8 cellular contexts compared by ENCODE assay signal in the genomic region with DNA sequence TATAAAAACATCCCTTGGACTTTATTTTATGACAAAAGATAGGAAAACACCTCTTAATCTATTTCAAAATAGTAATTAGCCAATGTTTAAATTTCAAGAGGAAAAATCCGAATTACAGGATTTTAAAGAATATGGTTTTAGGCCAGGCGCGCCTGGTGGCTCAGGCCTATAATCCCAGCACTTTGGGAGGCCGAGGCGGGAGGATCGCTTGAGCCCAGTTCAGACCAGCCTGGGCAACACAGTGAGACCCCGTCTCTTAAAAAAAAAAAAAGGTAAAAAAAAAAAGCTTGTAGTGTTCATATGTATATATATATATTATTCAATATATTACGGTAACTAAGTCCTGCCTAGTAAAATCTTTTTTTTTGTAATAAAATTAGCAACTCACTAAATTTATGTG. TPM values are rescaled to one million over a fixed set of nuclear protein-coding genes. Genes with fewer than 3 reads are reported as not detected.
DNase-seq lines count a peak whose midpoint lies in the region; ATAC-seq and TF ChIP-seq lines count a peak whose summit lies in the region.

No MANE protein-coding gene starts in this region.

- peaks cover 42% of the 10 kb centered on the region; the same call in 1 of the 2 replicates for H3K79me2 ChIP-seq in SU-DHL-6 (ENCODE audit: insufficient read depth, low read length)

- H3K4me3 ChIP-seq in SU-DHL-6 (ENCODE audit: insufficient read depth, low read length, poor library complexity, severe bottlenecking) (peak overlapping the region; percentile 73), esophagus muscularis mucosa (peak overlapping the region; percentile 81 to 99 (median 90)), mucosa of descending colon (no peak overlapping the region)

- peaks cover 22% of the 10 kb centered on the region for H3K4me1 ChIP-seq in ES-I3 (ENCODE audit: insufficient read depth, low read length)
- peaks cover 38 to 51% (median 40%) of the 10 kb centered on the region in 4 donors for H3K4me1 ChIP-seq in esophagus muscularis mucosa
- peaks cover 5% of the 10 kb centered on the region for H3K4me1 ChIP-seq in mucosa of descending colon (ENCODE audit: low read depth)

- H2AFZ ChIP-seq in SU-DHL-6 (ENCODE audit: low read depth, low read length, severe bottlenecking) = no peak overlapping the region

- H3K27ac ChIP-seq in SU-DHL-6 (ENCODE audit: low read depth, low read length) = no peak overlapping the region
- peak overlapping the region in 2 of 4 donors; percentile 4 to 16 for H3K27ac ChIP-seq in esophagus muscularis mucosa (replicated peaks in 1 of 4)

- no peaks in the 10 kb centered on the region for H3K36me3 Mint-ChIP-seq in progenitor cell of endocrine pancreas (ENCODE audit: insufficient read depth)

- H3K9ac ChIP-seq in ES-I3 (ENCODE audit: low read depth, low read length) (peak overlapping the region; percentile 90), SU-DHL-6 (ENCODE audit: low read length) (no peak overlapping the region)

- H3K4me2 ChIP-seq in SU-DHL-6 (ENCODE audit: low read depth, low read length, poor library complexity, severe bottlenecking) = peak overlapping the region; percentile 80

- H3K27me3 ChIP-seq in SU-DHL-6 (ENCODE audit: low read length) (no peaks in the 10 kb centered on the region), esophagus muscularis mucosa (no peaks in the 10 kb centered on the region)

- TF ChIP-seq POLR2A in esophagus muscularis mucosa (IDR thresholded peaks at IDR 0.05; ENCODE audit: low read depth) = no peak

- H3K9me3 Mint-ChIP-seq in progenitor cell of endocrine pancreas (ENCODE audit: low read depth) = no peaks in the 10 kb centered on the region

- peaks cover 4% of the 10 kb centered on the region; the same call in 1 of the 2 replicates for H4K20me1 ChIP-seq in SU-DHL-6 (ENCODE audit: low read depth, low read length)

- DNase-seq in esophagus muscularis mucosa (ENCODE audit: extremely low spot score) (no peak), progenitor cell of endocrine pancreas (ENCODE audit: low spot score, unreplicated experiment) (no peak), mucosa of descending colon (no peak), omental fat pad (ENCODE audit: low spot score) (no peak), SKM-1 (lab: John Stamatoyannopoulos, UW; ENCODE audit: unreplicated experiment) (no peak), NCI-H2196 treated with DMSO at 0.1 percent for 48 hours (lab: John Stamatoyannopoulos, UW; ENCODE audit: unreplicated experiment) (no peak)

- H3K9me3 ChIP-seq in ES-I3 (ENCODE audit: control insufficient read depth, insufficient read depth, low read length) (no peaks in the 10 kb centered on the region), SU-DHL-6 (ENCODE audit: insufficient read depth, low read length) (no peaks in the 10 kb centered on the region), esophagus muscularis mucosa (no peaks in the 10 kb centered on the region), mucosa of descending colon (no peaks in the 10 kb centered on the region)

- H3K36me3 ChIP-seq in ES-I3 (ENCODE audit: insufficient read depth, low read length) = no peaks in the 10 kb centered on the region
- H3K36me3 ChIP-seq in SU-DHL-6 (ENCODE audit: low read length) = no peaks in the 10 kb centered on the region
- H3K36me3 ChIP-seq in esophagus muscularis mucosa = no peaks in the 10 kb centered on the region
- no peaks in the 10 kb centered on the region for H3K36me3 ChIP-seq in mucosa of descending colon (ENCODE audit: low read depth)

- no peaks in the 10 kb centered on the region for H3K9me2 ChIP-seq in SU-DHL-6 (replicated peaks; ENCODE audit: insufficient read depth, low read length)

- ATAC-seq in mucosa of descending colon (no peak), omental fat pad (ENCODE audit: low FRiP score) (no peak)

- H3K4me1 Mint-ChIP-seq in progenitor cell of endocrine pancreas (ENCODE audit: low read depth) = peaks cover 28% of the 10 kb centered on the region

- TF ChIP-seq CTCF in SU-DHL-6 (IDR thresholded peaks at IDR 0.05; ENCODE audit: insufficient read depth, low read length, poor library complexity, severe bottlenecking) (no peak), esophagus muscularis mucosa (IDR thresholded peaks at IDR 0.05) (no peak), progenitor cell of endocrine pancreas (IDR thresholded peaks at IDR 0.05; ENCODE audit: unreplicated experiment) (no peak), mucosa of descending colon (IDR thresholded peaks at IDR 0.05) (no peak), omental fat pad (IDR thresholded peaks at IDR 0.05) (no peak)

- H3K27me3 Mint-ChIP-seq in progenitor cell of endocrine pancreas = peaks cover 16% of the 10 kb centered on the region

- 96% methylated on average over 8 of the region's 8 CpGs for WGBS in esophagus muscularis mucosa

- TF ChIP-seq EP300 in esophagus muscularis mucosa (IDR thresholded peaks at IDR 0.05) = no peak

- H3K4me3 Mint-ChIP-seq in progenitor cell of endocrine pancreas (ENCODE audit: low read depth) = peak overlapping the region; percentile 84

- 0 out of 2 replicates have a peak, but pooled peaks cover 4% of the 10 kb centered on the region for H3F3A ChIP-seq in SU-DHL-6 (ENCODE audit: insufficient read depth)

- intact Hi-C loops in esophagus muscularis mucosa (cut with DNase I) = loop anchor here (5.0 kb wide), 3 partner anchors 42 to 327 kb away; partner anchors contain the start of genes PPP2R2D and STK32C
- intact Hi-C loops in mucosa of descending colon (cut with DNase I, micrococcal nuclease) = no loop called here

- H3K27ac Mint-ChIP-seq in progenitor cell of endocrine pancreas = peak overlapping the region; percentile 79

RNA-seq across cellular contexts. Expression of gene BNIP3, which starts 1.4 kb away (rescaled TPM):
- total RNA-seq in esophagus muscularis mucosa (10 to 100 TPM; 51.4 to 68.9 (median 62.6) TPM), progenitor cell of endocrine pancreas (28.5 and 32.4 TPM in 2 replicates), mucosa of descending colon (10 to 100 TPM in 1 of 3 donors, 1 to 10 TPM in 2; 2.5 to 25.8 (median 5.6) TPM), omental fat pad (100 to 1,000 TPM in 3 of 4 donors, 10 to 100 TPM in 1; 66.3 to 192 (median 149) TPM)
